ENCODE assay signal across 1 cellular context in the genomic region with DNA sequence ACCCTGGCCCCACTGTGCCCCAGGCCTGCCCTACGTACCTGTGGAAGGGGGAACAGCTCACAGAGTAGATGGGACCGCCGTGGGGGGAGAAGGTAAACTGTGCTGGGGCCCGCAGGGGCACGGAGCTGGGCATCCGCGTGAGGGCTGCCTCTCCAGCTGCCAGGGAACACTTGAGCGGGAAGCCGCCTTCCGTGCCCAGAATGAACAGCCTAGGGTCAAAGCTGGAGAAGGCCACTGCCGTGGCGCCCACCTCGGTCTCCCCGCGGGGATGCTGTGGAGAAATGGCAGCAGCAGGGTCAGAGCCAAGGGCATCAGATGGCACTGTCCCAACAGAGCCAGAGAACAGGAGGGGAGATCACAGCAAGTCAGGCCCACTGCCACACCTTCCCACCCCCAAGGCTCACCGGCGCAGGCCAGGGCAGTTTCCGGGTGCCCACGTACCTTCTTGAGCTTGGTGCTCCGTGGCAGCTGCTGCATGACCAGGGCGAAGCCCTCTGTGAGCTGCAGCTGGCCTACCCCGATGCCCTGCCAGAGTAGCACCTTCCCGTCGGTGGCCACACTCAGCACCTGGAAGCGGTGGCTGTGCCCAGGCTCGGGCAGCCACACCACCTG.
TF ChIP-seq lines count a peak whose summit lies in the region.

No MANE protein-coding gene starts in this region.

TF ChIP-seq in H1, 55 proteins besides CTCF, POLR2A, EP300 and RAD21:
- TF ChIP-seq SIN3A (conservative IDR thresholded peaks at IDR 0.05 in 1 of 2, IDR thresholded peaks at IDR 0.05 in 1 of 2; ENCODE audit: low read depth in 1 of 2, low read length in 2 of 2) (no peak), SP4 (IDR thresholded peaks at IDR 0.05; ENCODE audit: low read length) (no peak), CEBPB (IDR thresholded peaks at IDR 0.05; ENCODE audit: low read depth, low read length) (no peak), RFX5 (IDR thresholded peaks at IDR 0.05; ENCODE audit: borderline replicate concordance, low read depth, low read length) (no peak), CHD1 (IDR thresholded peaks at IDR 0.05; ENCODE audit: low read depth, low read length) (no peak), GTF2F1 (IDR thresholded peaks at IDR 0.05; ENCODE audit: borderline replicate concordance, low read depth, low read length) (no peak), HDAC2 (IDR thresholded peaks at IDR 0.05; ENCODE audit: borderline replicate concordance in 1 of 2, low read depth in 2 of 2, low read length in 2 of 2) (no peak), PHF8 (conservative IDR thresholded peaks at IDR 0.05; ENCODE audit: low read depth, low read length) (no peak), TBP (IDR thresholded peaks at IDR 0.05; ENCODE audit: low read depth, low read length) (no peak), KDM4A (IDR thresholded peaks at IDR 0.05; ENCODE audit: low read depth, low read length, severe bottlenecking) (no peak), SUZ12 (IDR thresholded peaks at IDR 0.05; ENCODE audit: low read length) (no peak), RNF2 (IDR thresholded peaks at IDR 0.05; ENCODE audit: borderline replicate concordance, low read depth, low read length, missing control alignments, poor library complexity, severe bottlenecking) (no peak), TAF1 (IDR thresholded peaks at IDR 0.05; ENCODE audit: low read depth, low read length) (no peak), JUND (IDR thresholded peaks at IDR 0.05; ENCODE audit: low read length) (no peak), SIRT6 (IDR thresholded peaks at IDR 0.05; ENCODE audit: low read length) (no peak), NRF1 (IDR thresholded peaks at IDR 0.05; ENCODE audit: low read depth, low read length) (no peak)
- TF ChIP-seq, protein P1, sequence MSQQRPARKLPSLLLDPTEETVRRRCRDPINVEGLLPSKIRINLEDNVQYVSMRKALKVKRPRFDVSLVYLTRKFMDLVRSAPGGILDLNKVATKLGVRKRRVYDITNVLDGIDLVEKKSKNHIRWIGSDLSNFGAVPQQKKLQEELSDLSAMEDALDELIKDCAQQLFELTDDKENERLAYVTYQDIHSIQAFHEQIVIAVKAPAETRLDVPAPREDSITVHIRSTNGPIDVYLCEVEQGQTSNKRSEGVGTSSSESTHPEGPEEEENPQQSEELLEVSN (IDR thresholded peaks at IDR 0.05), result no peak
